In genomic region chr2:233501198-233502076, GRCh38 we compare ENCODE assay signal across 13 cellular contexts.
A peak's percentile ranks its signal among the peaks of the same experiment; 100 is the strongest.
DNase-seq lines count a peak whose midpoint lies in the region; ATAC-seq and TF ChIP-seq lines count a peak whose summit lies in the region.
"Had no signal": no experiment of that assay in that cellular context is flagged by ENCODE, and none has a peak within 500 bp of the region (broad histone marks: within the 10 kb centered on the region; RNA-seq: fewer than 3 reads in every experiment).

No MANE protein-coding gene starts in this region.

- CTCF ChIA-PET in activated CD4-positive, alpha-beta T cell treated with anti-CD3 and anti-CD28 coated beads for 36 hours (lab: Charles Lee), result no interaction called here

- peak overlapping the region; percentile 49 for H3K27ac ChIP-seq in brain microvascular endothelial cell
- peak overlapping the region; percentile 10 for H3K27ac ChIP-seq in smooth muscle cell (ENCODE audit: low read depth)

- intact Hi-C loops in activated CD4-positive, alpha-beta T cell treated with anti-CD3 and anti-CD28 coated beads for 36 hours (cut with DNase I, micrococcal nuclease), result no loop called here

- no peaks in the 10 kb centered on the region for H3F3A ChIP-seq in smooth muscle cell (ENCODE audit: low read depth)

- H3K9ac ChIP-seq in smooth muscle cell (ENCODE audit: low read depth), result no peak overlapping the region

- H3K27me3 Mint-ChIP-seq in activated CD4-positive, alpha-beta T cell treated with anti-CD3 and anti-CD28 coated beads for 36 hours, result no peaks in the 10 kb centered on the region

- H3K27me3 ChIP-seq in brain microvascular endothelial cell (replicated peaks) (no peaks in the 10 kb centered on the region), smooth muscle cell (ENCODE audit: low read depth) (no peaks in the 10 kb centered on the region)

- TF ChIP-seq CTCF in brain microvascular endothelial cell (IDR thresholded peaks at IDR 0.05; ENCODE audit: low read depth, low read length, missing control alignments) (no peak), smooth muscle cell (IDR thresholded peaks at IDR 0.05; ENCODE audit: borderline replicate concordance, insufficient read depth, poor library complexity, severe bottlenecking) (no peak)

- no peak overlapping the region for H3K27ac Mint-ChIP-seq in activated CD4-positive, alpha-beta T cell treated with anti-CD3 and anti-CD28 coated beads for 36 hours
- H3K27ac Mint-ChIP-seq: nephron had no signal

- H4K20me1 ChIP-seq in smooth muscle cell (ENCODE audit: low read depth), result no peaks in the 10 kb centered on the region

- no peak overlapping the region for H3K4me2 ChIP-seq in smooth muscle cell

- H3K4me3 Mint-ChIP-seq in activated CD4-positive, alpha-beta T cell treated with anti-CD3 and anti-CD28 coated beads for 36 hours, result no peak overlapping the region
- H3K4me3 Mint-ChIP-seq: nephron had no signal

- H3K36me3 ChIP-seq in brain microvascular endothelial cell (replicated peaks), result no peaks in the 10 kb centered on the region
- H3K36me3 ChIP-seq in smooth muscle cell (ENCODE audit: low read depth), result peaks cover 24% of the 10 kb centered on the region

- POLR2A ChIA-PET in activated CD4-positive, alpha-beta T cell treated with anti-CD3 and anti-CD28 coated beads for 36 hours (lab: Charles Lee), result no interaction called here

- H2AFZ ChIP-seq in smooth muscle cell (ENCODE audit: low read depth), result no peak overlapping the region

- H3K9me3 ChIP-seq in smooth muscle cell (replicated peaks; ENCODE audit: low read depth), result peaks cover 15% of the 10 kb centered on the region

- peaks cover 22% of the 10 kb centered on the region for H3K9me3 Mint-ChIP-seq in activated CD4-positive, alpha-beta T cell treated with anti-CD3 and anti-CD28 coated beads for 36 hours (ENCODE audit: low read depth)

- peaks cover 33% of the 10 kb centered on the region for H3K36me3 Mint-ChIP-seq in activated CD4-positive, alpha-beta T cell treated with anti-CD3 and anti-CD28 coated beads for 36 hours (ENCODE audit: low read depth)

- H3K4me3 ChIP-seq in brain microvascular endothelial cell (ENCODE audit: low read depth, low read length) (no peak overlapping the region), smooth muscle cell (no peak overlapping the region)

- in situ Hi-C loops in brain microvascular endothelial cell (cut with HindIII; ENCODE audit: low pct_ligation_motif_present, low sequenced_read_pairs), result no loop called here

- peak; percentile 72 for ATAC-seq in activated CD4-positive, alpha-beta T cell treated with anti-CD3 and anti-CD28 coated beads for 36 hours
- ATAC-seq in HG03025 (IDR thresholded peaks at IDR 0.05; ENCODE audit: low FRiP score, unreplicated experiment) (peak; percentile 64), GM21526 (IDR thresholded peaks at IDR 0.05; ENCODE audit: low FRiP score, unreplicated experiment) (no peak)

- H3K79me2 ChIP-seq in smooth muscle cell (ENCODE audit: low read depth), result no peaks in the 10 kb centered on the region

- WGBS in smooth muscle cell (ENCODE audit: low lambda C conversion rate), result 100% methylated on average over 3 of the region's 3 CpGs

- no peaks in the 10 kb centered on the region for H3K4me1 ChIP-seq in smooth muscle cell (ENCODE audit: low read depth)

- DNase-seq in activated CD4-positive, alpha-beta T cell treated with anti-CD3 and anti-CD28 coated beads for 36 hours, result no peak
- no peak for DNase-seq in activated CD4-positive, alpha-beta T cell treated with anti-CD3 and anti-CD28 coated beads for 48 hours
- DNase-seq in brain microvascular endothelial cell (peak; percentile 67), smooth muscle cell (lab: John Stamatoyannopoulos, UW; ENCODE audit: unreplicated experiment) (no peak), NCI-H524 (lab: John Stamatoyannopoulos, UW) (no peak), ureter (ENCODE audit: low spot score) (no peak)
- DNase-seq: activated gamma-delta T cell; NCI-H2081; stimulated activated CD4-positive, alpha-beta T cell treated with anti-CD3 and anti-CD28 coated beads, Interleukin-15, amount 100 ng/mL, for 24 hours; stimulated activated naive CD4-positive, alpha-beta T cell had no signal

- peaks cover 7% of the 10 kb centered on the region for H3K4me1 Mint-ChIP-seq in activated CD4-positive, alpha-beta T cell treated with anti-CD3 and anti-CD28 coated beads for 36 hours
- H3K4me1 Mint-ChIP-seq: nephron had no signal
